Comparison of ENCODE assay signal across 8 cellular contexts in genomic region chr10:78972160-78972946, GRCh38.
DNase-seq lines count a peak whose midpoint lies in the region; ATAC-seq and TF ChIP-seq lines count a peak whose summit lies in the region.

No MANE protein-coding gene starts in this region.

- H3K27ac Mint-ChIP-seq in activated CD8-positive, alpha-beta memory T cell treated with anti-CD3 and anti-CD28 coated beads, Interleukin-2, amount 10 ng/mL, durations not matched to agents 7 days and 5 days = no peak overlapping the region

- no peaks in the 10 kb centered on the region for H3K27me3 Mint-ChIP-seq in activated CD8-positive, alpha-beta memory T cell treated with anti-CD3 and anti-CD28 coated beads, Interleukin-2, amount 10 ng/mL, durations not matched to agents 7 days and 5 days

- H3K4me1 Mint-ChIP-seq in activated CD8-positive, alpha-beta memory T cell treated with anti-CD3 and anti-CD28 coated beads, Interleukin-2, amount 10 ng/mL, durations not matched to agents 7 days and 5 days = peaks cover 17% of the 10 kb centered on the region

- no peaks in the 10 kb centered on the region for H3K27me3 ChIP-seq in ACC112 (ENCODE audit: insufficient read depth, low read length)
- H3K27me3 ChIP-seq in brain microvascular endothelial cell (replicated peaks) = no peaks in the 10 kb centered on the region
- no peaks in the 10 kb centered on the region for H3K27me3 ChIP-seq in skeletal muscle satellite cell (ENCODE audit: control insufficient read depth, insufficient read depth, low read length)

- peak overlapping the region; percentile 89 for H3K4me2 ChIP-seq in skeletal muscle satellite cell (ENCODE audit: low read length)

- H3K4me3 ChIP-seq in ACC112 (ENCODE audit: low read depth, low read length) = peak overlapping the region; percentile 74
- no peak overlapping the region for H3K4me3 ChIP-seq in brain microvascular endothelial cell (ENCODE audit: low read depth, low read length)
- peak overlapping the region; percentile 64 for H3K4me3 ChIP-seq in skeletal muscle satellite cell (ENCODE audit: low read length)

- H3K36me3 ChIP-seq in ACC112 (ENCODE audit: insufficient read depth, low read length) (no peaks in the 10 kb centered on the region), brain microvascular endothelial cell (replicated peaks) (no peaks in the 10 kb centered on the region), skeletal muscle satellite cell (ENCODE audit: insufficient read depth, low read length) (no peaks in the 10 kb centered on the region)

- H3K9me3 ChIP-seq in skeletal muscle satellite cell (replicated peaks; ENCODE audit: low read length) = no peaks in the 10 kb centered on the region

- H3K36me3 Mint-ChIP-seq in activated CD8-positive, alpha-beta memory T cell treated with anti-CD3 and anti-CD28 coated beads, Interleukin-2, amount 10 ng/mL, durations not matched to agents 7 days and 5 days = no peaks in the 10 kb centered on the region

- TF ChIP-seq CTCF in brain microvascular endothelial cell (IDR thresholded peaks at IDR 0.05; ENCODE audit: low read depth, low read length, missing control alignments) = no peak

- ATAC-seq in HG02678 (IDR thresholded peaks at IDR 0.05; ENCODE audit: unreplicated experiment) = no peak
- ATAC-seq in activated CD8-positive, alpha-beta memory T cell treated with anti-CD3 and anti-CD28 coated beads, Interleukin-2, amount 10 ng/mL, durations not matched to agents 7 days and 5 days = no peak
- ATAC-seq in HG03095 (IDR thresholded peaks at IDR 0.05; ENCODE audit: unreplicated experiment) = no peak

- H3K9ac ChIP-seq in skeletal muscle satellite cell (ENCODE audit: low read depth, low read length) = peak overlapping the region; percentile 83

- DNase-seq in HT1080 (ENCODE audit: low read depth) (peak; percentile 81), brain microvascular endothelial cell (peak; percentile 78), iPS-NIHi7 (ENCODE audit: extremely low spot score) (peak; percentile 28)
- DNase-seq in activated CD8-positive, alpha-beta memory T cell treated with anti-CD3 and anti-CD28 coated beads, Interleukin-2, amount 10 ng/mL, durations not matched to agents 7 days and 5 days = no peak

- H3K9me3 Mint-ChIP-seq in activated CD8-positive, alpha-beta memory T cell treated with anti-CD3 and anti-CD28 coated beads, Interleukin-2, amount 10 ng/mL, durations not matched to agents 7 days and 5 days (ENCODE audit: low read depth) = no peaks in the 10 kb centered on the region

- H3K4me1 ChIP-seq in ACC112 (ENCODE audit: control insufficient read depth, insufficient read depth, low read length, unreplicated experiment) = peaks cover 46% of the 10 kb centered on the region
- peaks cover 47% of the 10 kb centered on the region for H3K4me1 ChIP-seq in skeletal muscle satellite cell (ENCODE audit: control insufficient read depth, insufficient read depth, low read length)

- H3K79me2 ChIP-seq in ACC112 (ENCODE audit: control insufficient read depth, insufficient read depth, low read length, unreplicated experiment) = peaks cover 17% of the 10 kb centered on the region

- H3K27ac ChIP-seq in ACC112 (ENCODE audit: low read depth, low read length) (peak overlapping the region; percentile 93), brain microvascular endothelial cell (peak overlapping the region; percentile 97)

- no peak overlapping the region for H3K4me3 Mint-ChIP-seq in activated CD8-positive, alpha-beta memory T cell treated with anti-CD3 and anti-CD28 coated beads, Interleukin-2, amount 10 ng/mL, durations not matched to agents 7 days and 5 days

- CTCF ChIA-PET in activated CD8-positive, alpha-beta memory T cell treated with anti-CD3 and anti-CD28 coated beads, Interleukin-2, amount 10 ng/mL, durations not matched to agents 7 days and 5 days (lab: Charles Lee) = interaction anchor here (1.3 to 1.9 kb wide), 2 partner anchors 95 to 223 kb away, joined by 3 to 4 read pairs; no protein-coding TSS in a partner anchor

- in situ Hi-C loops in brain microvascular endothelial cell (cut with HindIII; ENCODE audit: low pct_ligation_motif_present, low sequenced_read_pairs) = no loop called here

- no peak overlapping the region for H2AFZ ChIP-seq in ACC112 (ENCODE audit: low read length, unreplicated experiment)
